8 cellular contexts compared by ENCODE assay signal in the genomic region with DNA sequence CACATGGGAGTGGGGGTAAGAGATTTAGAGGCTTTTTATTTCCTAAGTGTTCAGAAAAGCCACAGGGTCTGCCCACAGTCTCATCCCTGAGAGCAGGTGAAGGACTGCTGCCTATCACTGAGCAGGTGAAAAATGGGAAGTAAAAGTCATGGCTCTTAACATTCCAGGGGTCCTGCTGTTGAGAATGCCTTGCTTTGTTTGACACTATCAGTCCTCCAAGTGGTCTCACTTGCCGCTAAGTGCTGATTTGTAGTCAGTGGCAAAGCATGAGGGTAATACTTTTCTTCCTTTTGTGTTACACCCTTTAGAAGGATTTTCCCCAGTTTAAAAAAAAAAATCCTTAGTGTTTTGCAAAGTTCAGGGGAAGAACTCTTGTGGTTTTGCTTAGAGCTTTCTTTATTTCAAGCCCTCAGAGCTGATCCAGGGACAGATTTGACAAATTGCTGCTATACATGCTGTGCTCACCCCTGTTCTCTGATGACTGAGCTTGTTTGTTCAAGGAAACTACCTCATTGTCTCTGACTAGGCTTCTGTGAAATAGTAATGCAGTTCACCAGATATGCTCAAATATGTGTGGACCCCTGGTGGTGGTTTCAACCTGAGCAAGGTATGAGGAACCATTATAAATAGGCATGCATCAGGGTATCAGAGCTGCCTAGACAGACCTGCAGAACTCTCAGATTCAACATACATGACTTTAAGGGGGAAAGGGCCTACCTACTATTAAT.
A peak's percentile ranks its signal among the peaks of the same experiment; 100 is the strongest.
DNase-seq lines count a peak whose midpoint lies in the region; ATAC-seq and TF ChIP-seq lines count a peak whose summit lies in the region.

No MANE protein-coding gene starts in this region.

- intact Hi-C loops in activated CD4-positive, alpha-beta T cell treated with anti-CD3 and anti-CD28 coated beads for 36 hours (cut with DNase I, micrococcal nuclease): no loop called here

- H3K36me3 ChIP-seq in suprapubic skin: no peaks in the 10 kb centered on the region
- no peaks in the 10 kb centered on the region for H3K36me3 ChIP-seq in CD8-positive, alpha-beta memory T cell (ENCODE audit: insufficient read depth, low read length)

- H3K9me3 Mint-ChIP-seq in activated CD4-positive, alpha-beta T cell treated with anti-CD3 and anti-CD28 coated beads for 36 hours (ENCODE audit: low read depth): no peaks in the 10 kb centered on the region
- peaks cover 0 to 11% (median 5%) of the 10 kb centered on the region in 5 donors for H3K9me3 Mint-ChIP-seq in CD8-positive, alpha-beta memory T cell

- no peak for TF ChIP-seq EP300 in suprapubic skin (IDR thresholded peaks at IDR 0.05)

- no peak for TF ChIP-seq CTCF in fibroblast of villous mesenchyme (IDR thresholded peaks at IDR 0.05; ENCODE audit: insufficient read depth, low read depth, low read length)
- TF ChIP-seq CTCF in suprapubic skin (IDR thresholded peaks at IDR 0.05): no peak

- WGBS in suprapubic skin: 86% methylated on average over 1 of the region's 1 CpG

- no peaks in the 10 kb centered on the region for H3K27me3 Mint-ChIP-seq in activated CD4-positive, alpha-beta T cell treated with anti-CD3 and anti-CD28 coated beads for 36 hours
- peaks cover 0 to 2% of the 10 kb centered on the region in 2 donors for H3K27me3 Mint-ChIP-seq in CD8-positive, alpha-beta memory T cell

- H3K27ac Mint-ChIP-seq in activated CD4-positive, alpha-beta T cell treated with anti-CD3 and anti-CD28 coated beads for 36 hours: no peak overlapping the region
- no peak overlapping the region for H3K27ac Mint-ChIP-seq in CD8-positive, alpha-beta memory T cell

- no peaks in the 10 kb centered on the region for H3K4me1 Mint-ChIP-seq in activated CD4-positive, alpha-beta T cell treated with anti-CD3 and anti-CD28 coated beads for 36 hours
- no peaks in the 10 kb centered on the region for H3K4me1 Mint-ChIP-seq in CD8-positive, alpha-beta memory T cell

- peak; percentile 50 for ATAC-seq in GM19025 (IDR thresholded peaks at IDR 0.05; ENCODE audit: low read depth, unreplicated experiment)
- ATAC-seq in HG02970 (IDR thresholded peaks at IDR 0.05; ENCODE audit: low FRiP score, unreplicated experiment): peak; percentile 67
- ATAC-seq in activated CD4-positive, alpha-beta T cell treated with anti-CD3 and anti-CD28 coated beads for 36 hours: no peak

- no peaks in the 10 kb centered on the region for H3K36me3 Mint-ChIP-seq in activated CD4-positive, alpha-beta T cell treated with anti-CD3 and anti-CD28 coated beads for 36 hours (ENCODE audit: low read depth)
- no peaks in the 10 kb centered on the region for H3K36me3 Mint-ChIP-seq in CD8-positive, alpha-beta memory T cell

- H3K4me1 ChIP-seq in suprapubic skin: peaks cover 57% of the 10 kb centered on the region
- no peaks in the 10 kb centered on the region for H3K4me1 ChIP-seq in CD8-positive, alpha-beta memory T cell (ENCODE audit: insufficient read depth, low read length)

- CTCF ChIA-PET in activated CD4-positive, alpha-beta T cell treated with anti-CD3 and anti-CD28 coated beads for 36 hours (lab: Charles Lee): interaction anchor here (0.9 kb wide), 1 partner anchor 251 kb away, joined by 3 read pairs; no protein-coding TSS in a partner anchor
- CTCF ChIA-PET in CD8-positive, alpha-beta memory T cell (lab: Charles Lee): no interaction called here

- POLR2A ChIA-PET in activated CD4-positive, alpha-beta T cell treated with anti-CD3 and anti-CD28 coated beads for 36 hours (lab: Charles Lee): no interaction called here
- POLR2A ChIA-PET in CD8-positive, alpha-beta memory T cell (lab: Charles Lee): no interaction called here

- no peak for TF ChIP-seq POLR2A in suprapubic skin (IDR thresholded peaks at IDR 0.05)

- H3K4me3 ChIP-seq in fibroblast of villous mesenchyme (ENCODE audit: low read depth, low read length): no peak overlapping the region
- H3K4me3 ChIP-seq in suprapubic skin: no peak overlapping the region
- no peak overlapping the region for H3K4me3 ChIP-seq in CD8-positive, alpha-beta memory T cell (ENCODE audit: low read length)

- no peaks in the 10 kb centered on the region for H3K9me3 ChIP-seq in suprapubic skin
- no peaks in the 10 kb centered on the region for H3K9me3 ChIP-seq in CD8-positive, alpha-beta memory T cell (ENCODE audit: low read length)

- no peak overlapping the region for H3K27ac ChIP-seq in suprapubic skin
- H3K27ac ChIP-seq in CD8-positive, alpha-beta memory T cell (ENCODE audit: low read depth, low read length): no peak overlapping the region

- H3K27me3 ChIP-seq in suprapubic skin: no peaks in the 10 kb centered on the region
- no peaks in the 10 kb centered on the region for H3K27me3 ChIP-seq in CD8-positive, alpha-beta memory T cell (ENCODE audit: insufficient read depth, low read length, poor library complexity, severe bottlenecking)

- no peak overlapping the region for H3K4me3 Mint-ChIP-seq in activated CD4-positive, alpha-beta T cell treated with anti-CD3 and anti-CD28 coated beads for 36 hours
- no peak overlapping the region for H3K4me3 Mint-ChIP-seq in CD8-positive, alpha-beta memory T cell

- peak; percentile 88 for DNase-seq in NCI-H748 (lab: John Stamatoyannopoulos, UW; ENCODE audit: unreplicated experiment)
- peak; percentile 20 for DNase-seq in fibroblast of villous mesenchyme (ENCODE audit: low read depth)
- no peak for DNase-seq in activated CD4-positive, alpha-beta T cell treated with anti-CD3 and anti-CD28 coated beads for 36 hours
- no peak for DNase-seq in retina
- DNase-seq in suprapubic skin (ENCODE audit: low spot score in 2 of 2): no peak
- no peak for DNase-seq in CD8-positive, alpha-beta memory T cell

Comparison
In these comparisons a context has a peak if more than half of its experiments do, and no peak if none do; other contexts are left out.
1. DNase-seq: peak in NCI-H748 (single experiment) and fibroblast of villous mesenchyme (single experiment); none in activated CD4-positive, alpha-beta T cell treated with anti-CD3 and anti-CD28 coated beads for 36 hours (single experiment), retina (single experiment), suprapubic skin (0 of 2) and CD8-positive, alpha-beta memory T cell (0 of 5).